Comparison of ENCODE assay signal across 8 cellular contexts in genomic region chr11:13337986-13338436, GRCh38.
DNase-seq lines count a peak whose midpoint lies in the region; ATAC-seq and TF ChIP-seq lines count a peak whose summit lies in the region.

No MANE protein-coding gene starts in this region.

- H3K27ac ChIP-seq in SK-N-MC (no peak overlapping the region), testis (peak overlapping the region; percentile 44 to 50)

- WGBS in testis, 2 donors: 15 to 30% methylated on average over 6 of the region's 6 CpGs

- intact Hi-C loops in testis (cut with DNase I; ENCODE audit: low total_unique reads): no loop called here

- H3K4me1 Mint-ChIP-seq in activated naive CD4-positive, alpha-beta T cell treated with anti-CD3 and anti-CD28 coated beads, Interleukin-2, amount 10 ng/mL, durations not matched to agents 7 days and 5 days: peaks cover 56% of the 10 kb centered on the region
- H3K4me1 Mint-ChIP-seq in WTC11: no peaks in the 10 kb centered on the region

- H3K4me3 Mint-ChIP-seq in activated naive CD4-positive, alpha-beta T cell treated with anti-CD3 and anti-CD28 coated beads, Interleukin-2, amount 10 ng/mL, durations not matched to agents 7 days and 5 days: peak overlapping the region; percentile 66
- no peak overlapping the region for H3K4me3 Mint-ChIP-seq in WTC11

- H3K9me3 ChIP-seq in SK-N-MC (ENCODE audit: low read depth, low read length) (no peaks in the 10 kb centered on the region), testis (no peaks in the 10 kb centered on the region)

- no peak for DNase-seq in activated naive CD4-positive, alpha-beta T cell treated with anti-CD3 and anti-CD28 coated beads, Interleukin-2, amount 10 ng/mL, durations not matched to agents 7 days and 5 days
- DNase-seq in activated naive CD4-positive, alpha-beta T cell (lab: John Stamatoyannopoulos, UW): no peak
- DNase-seq in SK-N-MC (ENCODE audit: low read depth, low spot score): no peak
- peak; percentile 56 to 76 for DNase-seq in foreskin fibroblast
- DNase-seq in testis: no peak
- DNase-seq in UCSD-AML1 (lab: John Stamatoyannopoulos, UW; ENCODE audit: unreplicated experiment): no peak
- DNase-seq in WTC11 (ENCODE audit: low spot score): no peak

- H3K4me3 ChIP-seq in SK-N-MC (no peak overlapping the region), foreskin fibroblast (ENCODE audit: low read depth in 1 of 2, low read length in 2 of 2) (peak overlapping the region; percentile 38 to 49), testis (no peak overlapping the region)

- no peak for TF ChIP-seq CTCF in foreskin fibroblast (IDR thresholded peaks at IDR 0.05; ENCODE audit: low read depth, low read length)
- no peak for TF ChIP-seq CTCF in testis (IDR thresholded peaks at IDR 0.05)
- no peak for TF ChIP-seq CTCF in WTC11 (IDR thresholded peaks at IDR 0.05)

- peaks cover 6% of the 10 kb centered on the region for H3K4me1 ChIP-seq in testis

- H3K9ac ChIP-seq in SK-N-MC (ENCODE audit: insufficient read length): peak overlapping the region; percentile 24

- peak overlapping the region; percentile 87 for H3K27ac Mint-ChIP-seq in activated naive CD4-positive, alpha-beta T cell treated with anti-CD3 and anti-CD28 coated beads, Interleukin-2, amount 10 ng/mL, durations not matched to agents 7 days and 5 days
- H3K27ac Mint-ChIP-seq in WTC11: no peak overlapping the region

- H3K36me3 ChIP-seq in SK-N-MC (ENCODE audit: insufficient read depth, low read length) (no peaks in the 10 kb centered on the region), testis (ENCODE audit: low read depth, missing control alignments) (no peaks in the 10 kb centered on the region)

- ATAC-seq in HG03159 (IDR thresholded peaks at IDR 0.05; ENCODE audit: unreplicated experiment) (no peak), WTC11 (no peak)

- no peak for TF ChIP-seq POLR2A in testis (IDR thresholded peaks at IDR 0.05)

- H3K36me3 Mint-ChIP-seq in activated naive CD4-positive, alpha-beta T cell treated with anti-CD3 and anti-CD28 coated beads, Interleukin-2, amount 10 ng/mL, durations not matched to agents 7 days and 5 days: no peaks in the 10 kb centered on the region
- H3K36me3 Mint-ChIP-seq in WTC11: no peaks in the 10 kb centered on the region

- no peaks in the 10 kb centered on the region for H3K9me3 Mint-ChIP-seq in activated naive CD4-positive, alpha-beta T cell treated with anti-CD3 and anti-CD28 coated beads, Interleukin-2, amount 10 ng/mL, durations not matched to agents 7 days and 5 days
- H3K9me3 Mint-ChIP-seq in WTC11: peaks cover 18% of the 10 kb centered on the region

- no peaks in the 10 kb centered on the region for H3K27me3 ChIP-seq in testis

- POLR2A ChIA-PET in WTC11 (lab: Charles Lee): no interaction called here

- CTCF ChIA-PET in activated naive CD4-positive, alpha-beta T cell treated with anti-CD3 and anti-CD28 coated beads, Interleukin-2, amount 10 ng/mL, durations not matched to agents 7 days and 5 days (lab: Charles Lee): interaction anchor here (0.9 to 6.6 kb wide), 5 partner anchors 58 to 374 kb away, joined by 4 to 59 read pairs (median 5); no protein-coding TSS in a partner anchor
- CTCF ChIA-PET in WTC11 (lab: Charles Lee): interaction anchor here (0.5 to 2.5 kb wide), 3 partner anchors 16 to 332 kb away, joined by 3 to 14 read pairs (median 3); no protein-coding TSS in a partner anchor

- no peaks in the 10 kb centered on the region for H3K27me3 Mint-ChIP-seq in activated naive CD4-positive, alpha-beta T cell treated with anti-CD3 and anti-CD28 coated beads, Interleukin-2, amount 10 ng/mL, durations not matched to agents 7 days and 5 days
- no peaks in the 10 kb centered on the region for H3K27me3 Mint-ChIP-seq in WTC11 (ENCODE audit: low read depth)

TF ChIP-seq in WTC11, 78 proteins besides CTCF, POLR2A, EP300 and RAD21:
- TF ChIP-seq SMAD3 (CRISPR knock-in tag; IDR thresholded peaks at IDR 0.05; ENCODE audit: borderline replicate concordance): no peak
- no peak for TF ChIP-seq NFATC4 (CRISPR knock-in tag; IDR thresholded peaks at IDR 0.05)
- TF ChIP-seq MYBL2 (CRISPR knock-in tag; IDR thresholded peaks at IDR 0.05): no peak
- TF ChIP-seq, protein P1, sequence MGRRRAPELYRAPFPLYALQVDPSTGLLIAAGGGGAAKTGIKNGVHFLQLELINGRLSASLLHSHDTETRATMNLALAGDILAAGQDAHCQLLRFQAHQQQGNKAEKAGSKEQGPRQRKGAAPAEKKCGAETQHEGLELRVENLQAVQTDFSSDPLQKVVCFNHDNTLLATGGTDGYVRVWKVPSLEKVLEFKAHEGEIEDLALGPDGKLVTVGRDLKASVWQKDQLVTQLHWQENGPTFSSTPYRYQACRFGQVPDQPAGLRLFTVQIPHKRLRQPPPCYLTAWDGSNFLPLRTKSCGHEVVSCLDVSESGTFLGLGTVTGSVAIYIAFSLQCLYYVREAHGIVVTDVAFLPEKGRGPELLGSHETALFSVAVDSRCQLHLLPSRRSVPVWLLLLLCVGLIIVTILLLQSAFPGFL (CRISPR knock-in tag; IDR thresholded peaks at IDR 0.05; ENCODE audit: borderline replicate concordance): no peak
- no peak for TF ChIP-seq TEAD1 (CRISPR knock-in tag; IDR thresholded peaks at IDR 0.05)
- no peak for TF ChIP-seq GRHL2 (CRISPR knock-in tag; IDR thresholded peaks at IDR 0.05; ENCODE audit: insufficient replicate concordance, severe bottlenecking)
- TF ChIP-seq, protein P2, sequence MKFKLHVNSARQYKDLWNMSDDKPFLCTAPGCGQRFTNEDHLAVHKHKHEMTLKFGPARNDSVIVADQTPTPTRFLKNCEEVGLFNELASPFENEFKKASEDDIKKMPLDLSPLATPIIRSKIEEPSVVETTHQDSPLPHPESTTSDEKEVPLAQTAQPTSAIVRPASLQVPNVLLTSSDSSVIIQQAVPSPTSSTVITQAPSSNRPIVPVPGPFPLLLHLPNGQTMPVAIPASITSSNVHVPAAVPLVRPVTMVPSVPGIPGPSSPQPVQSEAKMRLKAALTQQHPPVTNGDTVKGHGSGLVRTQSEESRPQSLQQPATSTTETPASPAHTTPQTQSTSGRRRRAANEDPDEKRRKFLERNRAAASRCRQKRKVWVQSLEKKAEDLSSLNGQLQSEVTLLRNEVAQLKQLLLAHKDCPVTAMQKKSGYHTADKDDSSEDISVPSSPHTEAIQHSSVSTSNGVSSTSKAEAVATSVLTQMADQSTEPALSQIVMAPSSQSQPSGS (CRISPR knock-in tag; IDR thresholded peaks at IDR 0.05; ENCODE audit: borderline replicate concordance, low read depth): no peak
- TF ChIP-seq E2F5 (CRISPR knock-in tag; IDR thresholded peaks at IDR 0.05): no peak

Comparison
In these comparisons a context has a peak if more than half of its experiments do, and no peak if none do; other contexts are left out.
1. DNase-seq: peak in foreskin fibroblast (2 of 2); none in activated naive CD4-positive, alpha-beta T cell treated with anti-CD3 and anti-CD28 coated beads, Interleukin-2, amount 10 ng/mL, durations not matched to agents 7 days and 5 days (single experiment), activated naive CD4-positive, alpha-beta T cell (0 of 4), SK-N-MC (single experiment), testis (single experiment), UCSD-AML1 (single experiment) and WTC11 (single experiment).
2. H3K4me3 ChIP-seq: peak in foreskin fibroblast (2 of 2); none in SK-N-MC (single experiment) and testis (0 of 2).